8 cellular contexts compared by ENCODE assay signal in genomic region chr5:149551227-149552037, GRCh38.
A peak's percentile ranks its signal among the peaks of the same experiment; 100 is the strongest.
DNase-seq lines count a peak whose midpoint lies in the region; ATAC-seq lines count a peak whose summit lies in the region.

CSNK1A1 (minus strand) TSS chr5:149551439; CDS start chr5:149550964, 475 bp downstream.

- H3K4me3 Mint-ChIP-seq in central memory CD8-positive, alpha-beta T cell = peak within 1 kb of the TSS; percentile 92

- H3K9me3 Mint-ChIP-seq in central memory CD8-positive, alpha-beta T cell = no peaks in the 10 kb centered on the region

- peak within 1 kb of the TSS; percentile 98 for H3K27ac Mint-ChIP-seq in central memory CD8-positive, alpha-beta T cell (ENCODE audit: low read depth)

- ATAC-seq in GM19035 (IDR thresholded peaks at IDR 0.05; ENCODE audit: unreplicated experiment) = peak; percentile 88
- ATAC-seq in HG03354 (IDR thresholded peaks at IDR 0.05; ENCODE audit: poor library complexity, severe bottlenecking, unreplicated experiment) = peak; percentile 88
- peak; percentile 89 for ATAC-seq in central memory CD8-positive, alpha-beta T cell (replicated peaks; ENCODE audit: extremely low read depth, poor library complexity, severe bottlenecking)

- H3K36me3 Mint-ChIP-seq in central memory CD8-positive, alpha-beta T cell (ENCODE audit: insufficient read depth) = peaks cover 46% of the 10 kb centered on the region

- peaks cover 37% of the 10 kb centered on the region for H3K4me1 Mint-ChIP-seq in central memory CD8-positive, alpha-beta T cell

- H3K27me3 Mint-ChIP-seq in central memory CD8-positive, alpha-beta T cell = no peaks in the 10 kb centered on the region

- DNase-seq in AML-193 (lab: John Stamatoyannopoulos, UW) (peak; percentile 94 to 97), NCI-H446 (lab: John Stamatoyannopoulos, UW) (peak; percentile 96 to 99), iris pigment epithelial cell (ENCODE audit: low read depth) (peak; percentile 99)
- peak; percentile 98 for DNase-seq in activated CD4-positive, CD25-positive, alpha-beta regulatory T cell treated with anti-CD3 and anti-CD28 coated beads, Interleukin-2, amount 50 U/mL, for 16 hours (ENCODE audit: low read depth, low spot score)
- peak; percentile 96 to 97 for DNase-seq in central memory CD8-positive, alpha-beta T cell (ENCODE audit: low spot score in 2 of 2)
- DNase-seq in stimulated activated CD4-positive, alpha-beta T cell treated with anti-CD3 and anti-CD28 coated beads, Interleukin-12 subunit alpha, Interleukin-12 subunit beta, amount 100 ng/mL, for 4 hours = peak; percentile 99

Comparison
In these comparisons a context has a peak if more than half of its experiments do, and no peak if none do; other contexts are left out.
1. Peak in every context shown above with its lines: DNase-seq and ATAC-seq.